ENCODE assay signal across 26 cellular contexts in genomic region chr18:59051470-59052165, GRCh38.
DNase-seq lines count a peak whose midpoint lies in the region; ATAC-seq, FAIRE-seq and TF ChIP-seq lines count a peak whose summit lies in the region.
"Had no signal": no experiment of that assay in that cellular context is flagged by ENCODE, and none has a peak within 500 bp of the region (broad histone marks: within the 10 kb centered on the region; RNA-seq: fewer than 3 reads in every experiment).

No MANE protein-coding gene starts in this region.

- no peak for FAIRE-seq in HepG2 (lab: Jason Lieb, UNC)
- FAIRE-seq: A549, G401.6 had no signal

- H2AFZ ChIP-seq in HepG2 (ENCODE audit: low read length) (no peak overlapping the region), osteoblast (ENCODE audit: low read length) (no peak overlapping the region)

- POLR2A ChIA-PET in HepG2 (lab: Yijun Ruan, JAX), result no interaction called here

- ATAC-seq in right lobe of liver (peak in 3 of 4 donors; percentile 17 to 67 (median 35)), HepG2 (no peak), HG03565 (IDR thresholded peaks at IDR 0.05; ENCODE audit: unreplicated experiment) (no peak), GM19351 (IDR thresholded peaks at IDR 0.05; ENCODE audit: unreplicated experiment) (no peak)
- ATAC-seq: A549; activated CD8-positive, alpha-beta T cell treated with anti-CD3 and anti-CD28 coated beads for 36 hours; left lung; PC-3 had no signal

- no peak for TF ChIP-seq POLR2A in right lobe of liver (IDR thresholded peaks at IDR 0.05)
- TF ChIP-seq POLR2A in HepG2 (IDR thresholded peaks at IDR 0.05; ENCODE audit: insufficient read depth in 1 of 2, low read depth in 2 of 2, low read length in 2 of 2), result no peak

- TF ChIP-seq RAD21 in HepG2 (CRISPR knock-in tag; IDR thresholded peaks at IDR 0.05), result no peak

- CTCF ChIA-PET in HepG2 (lab: Yijun Ruan, JAX; ENCODE audit: low intra/inter-chr PET ratio, low total read pairs), result no interaction called here

- TF ChIP-seq EP300 in HepG2 (IDR thresholded peaks at IDR 0.05; ENCODE audit: low read depth in 2 of 2, low read length in 2 of 2) (no peak), HepG2 (CRISPR knock-in tag; IDR thresholded peaks at IDR 0.05; ENCODE audit: borderline replicate concordance) (no peak)

- WGBS in right lobe of liver (ENCODE audit: insufficient coverage, low coverage, low lambda C conversion rate, missing lambda C conversion rate), result 54% methylated on average over 8 of the region's 12 CpGs
- 33% methylated on average over 8 of the region's 12 CpGs for WGBS in HepG2 (ENCODE audit: low lambda C conversion rate)

- DNase-seq in right lobe of liver (peak in 1 of 3 donors; percentile 59), HepG2 (ENCODE audit: low spot score) (no peak), coronary artery (ENCODE audit: low spot score) (peak; percentile 89), osteoblast (ENCODE audit: insufficient read length, low spot score, missing footprints) (peak; percentile 22), H4 (ENCODE audit: low spot score) (no peak), NCI-H1105 treated with DMSO at 0.1 percent for 48 hours (lab: John Stamatoyannopoulos, UW) (no peak)
- DNase-seq: activated CD8-positive, alpha-beta T cell treated with anti-CD3 and anti-CD28 coated beads for 36 hours; activated naive CD4-positive, alpha-beta T cell treated with Interleukin-2 at 50 U/mL for 16 hours; activated T-cell treated with anti-CD3 and anti-CD28 coated beads, Interleukin-2, amount 50 U/mL, for 1 hour; DMS153; effector memory CD4-positive, alpha-beta T cell; heart right ventricle; KG1; left lung; midbrain; NCI-H1048; NCI-H2029; NCI-H226; NCI-H82; PC-3; uterus had no signal

- TF ChIP-seq CTCF in right lobe of liver (IDR thresholded peaks at IDR 0.05), result no peak
- no peak for TF ChIP-seq CTCF in HepG2 (CRISPR knock-in tag; IDR thresholded peaks at IDR 0.05)
- no peak for TF ChIP-seq CTCF in coronary artery (IDR thresholded peaks at IDR 0.05)
- no peak for TF ChIP-seq CTCF in osteoblast (IDR thresholded peaks at IDR 0.05; ENCODE audit: extremely low read depth, low read depth, low read length)

- H4K20me1 ChIP-seq in HepG2 (ENCODE audit: insufficient read depth, low read length), result no peaks in the 10 kb centered on the region
- H4K20me1 ChIP-seq in osteoblast (ENCODE audit: insufficient read depth, low read length), result no peaks in the 10 kb centered on the region

- H3K27ac ChIP-seq in right lobe of liver (no peak overlapping the region), HepG2 (ENCODE audit: extremely low read length, insufficient read depth, low read length) (no peak overlapping the region), coronary artery (peak overlapping the region; percentile 11 to 86), osteoblast (ENCODE audit: low read depth, low read length) (no peak overlapping the region)
- H3K27ac ChIP-seq: heart right ventricle, left lung, SJSA1, uterus had no signal

- H3K4me2 ChIP-seq in HepG2 (ENCODE audit: low read depth, low read length), result no peak overlapping the region
- peak overlapping the region; percentile 8 for H3K4me2 ChIP-seq in osteoblast (ENCODE audit: insufficient read depth, low read length)
- H3K4me2 ChIP-seq: A549 had no signal

- no TSS peak for BruUV-seq in HepG2 (replicated peaks; lab: Mats Ljungman, UMichigan)

- intact Hi-C loops in right lobe of liver (cut with DNase I), result no loop called here
- intact Hi-C loops in HepG2 (cut with micrococcal nuclease; ENCODE audit: unreplicated experiment), result no loop called here

- no peaks in the 10 kb centered on the region for H3K36me3 ChIP-seq in right lobe of liver
- no peaks in the 10 kb centered on the region for H3K36me3 ChIP-seq in HepG2 (replicated peaks in 1 of 2; ENCODE audit: control insufficient read depth in 1 of 2, insufficient read depth in 2 of 2, low read length in 2 of 2)
- H3K36me3 ChIP-seq in osteoblast (ENCODE audit: insufficient read depth, low read length), result no peaks in the 10 kb centered on the region
- H3K36me3 ChIP-seq: heart right ventricle, left lung, SJSA1, uterus had no signal

- H3K9ac ChIP-seq in HepG2 (ENCODE audit: insufficient read depth, low read depth, low read length), result no peak overlapping the region

- H3K9me3 ChIP-seq in right lobe of liver, result no peaks in the 10 kb centered on the region
- H3K9me3 ChIP-seq in HepG2 (ENCODE audit: low read length), result no peaks in the 10 kb centered on the region
- no peaks in the 10 kb centered on the region for H3K9me3 ChIP-seq in osteoblast (ENCODE audit: low read depth, low read length)
- H3K9me3 ChIP-seq: A549, heart right ventricle, left lung, SJSA1, uterus had no signal

- H3K4me1 ChIP-seq in right lobe of liver (peaks cover 0 to 13% (median 0%) of the 10 kb centered on the region in 4 donors), HepG2 (ENCODE audit: insufficient read depth, low read length) (no peaks in the 10 kb centered on the region), osteoblast (ENCODE audit: insufficient read depth, low read length) (peaks cover 9% of the 10 kb centered on the region)
- H3K4me1 ChIP-seq: left lung, SJSA1, uterus had no signal

- in situ Hi-C loops in HepG2 (cut with HindIII; ENCODE audit: extremely low pct_ligation_motif_present, low pct_unique_long_range_greater_than_20kb), result loop anchor here (10.0 to 25.0 kb wide), 3 partner anchors 267 to 664 kb away; no protein-coding TSS in a partner anchor

- H3K4me3 ChIP-seq in right lobe of liver, result no peak overlapping the region
- no peak overlapping the region for H3K4me3 ChIP-seq in HepG2 (replicated peaks in 1 of 3; ENCODE audit: insufficient read depth in 1 of 3, low read depth in 2 of 3, low read length in 3 of 3)
- peak overlapping the region; percentile 39 for H3K4me3 ChIP-seq in coronary artery
- no peak overlapping the region for H3K4me3 ChIP-seq in osteoblast (ENCODE audit: insufficient read depth, low read length)
- H3K4me3 ChIP-seq: A549, heart right ventricle, left lung, SJSA1, uterus had no signal

- H3K27me3 ChIP-seq in right lobe of liver (no peaks in the 10 kb centered on the region), HepG2 (ENCODE audit: control insufficient read depth in 1 of 2, insufficient read depth in 2 of 2, low read length in 2 of 2) (peaks cover 2 to 38% of the 10 kb centered on the region in 2 experiments; a peak in 4 of 5 replicates), osteoblast (ENCODE audit: insufficient read depth, low read length) (no peaks in the 10 kb centered on the region)
- H3K27me3 ChIP-seq: heart right ventricle, left lung, SJSA1, uterus had no signal

- H3K79me2 ChIP-seq in HepG2 (ENCODE audit: insufficient read depth, low read length) (no peaks in the 10 kb centered on the region), osteoblast (ENCODE audit: insufficient read depth, low read length) (no peaks in the 10 kb centered on the region)

TF ChIP-seq in HepG2, 621 proteins besides CTCF, POLR2A, EP300 and RAD21 (continues in another document):
- no peak for TF ChIP-seq AGO1 (IDR thresholded peaks at IDR 0.05; ENCODE audit: low read depth, low read length, poor library complexity, severe bottlenecking)
- no peak for TF ChIP-seq REL (CRISPR knock-in tag; conservative IDR thresholded peaks at IDR 0.05)
- TF ChIP-seq PAXIP1 (CRISPR knock-in tag; conservative IDR thresholded peaks at IDR 0.05), result no peak

Comparison
In these comparisons a context has a peak if more than half of its experiments do, and no peak if none do; other contexts are left out.
1. ATAC-seq: peak in right lobe of liver (3 of 4); none in HepG2 (single experiment), HG03565 (single experiment) and GM19351 (single experiment).
2. DNase-seq: peak in coronary artery (single experiment) and osteoblast (single experiment); none in HepG2 (single experiment), H4 (single experiment) and NCI-H1105 treated with DMSO at 0.1 percent for 48 hours (single experiment).
3. H3K27ac ChIP-seq: peak in coronary artery (2 of 2); none in right lobe of liver (0 of 3), HepG2 (single experiment) and osteoblast (single experiment).